Comparison of ENCODE assay signal across 16 cellular contexts in the genomic region with DNA sequence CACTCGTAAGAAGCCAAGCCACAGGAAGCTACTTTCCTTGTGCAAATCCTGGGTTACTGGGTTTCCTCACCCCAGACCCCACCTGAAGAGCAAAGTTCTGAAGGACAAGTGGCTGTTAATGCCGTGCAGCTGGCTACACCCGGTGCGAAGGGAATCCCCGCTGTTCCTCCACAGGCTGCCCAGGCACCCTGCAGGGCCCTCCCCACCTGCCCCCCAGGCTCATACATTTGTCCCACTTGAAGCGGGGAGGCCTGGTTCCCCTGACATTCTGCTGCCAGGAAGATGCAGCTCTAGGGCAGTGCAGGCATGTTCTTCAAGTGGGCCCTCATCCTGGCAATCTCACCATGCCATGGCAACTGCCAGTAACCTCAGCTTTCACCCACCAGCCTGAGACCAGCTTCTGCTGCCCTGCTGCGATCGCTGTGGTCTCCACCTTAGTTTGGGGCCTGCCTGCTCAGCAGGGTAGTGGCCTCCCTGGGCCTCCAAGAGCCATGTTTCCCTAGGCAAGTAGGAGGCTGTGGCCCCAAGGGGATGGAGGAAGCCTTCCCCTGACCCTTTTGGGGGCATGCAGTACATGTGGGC.
"Had no signal": no experiment of that assay in that cellular context is flagged by ENCODE, and none has a peak within 500 bp of the region (broad histone marks: within the 10 kb centered on the region; RNA-seq: fewer than 3 reads in every experiment).

No MANE protein-coding gene starts in this region.

- H3K36me3 ChIP-seq: cardiac muscle cell, prostate gland, right lobe of liver, suprapubic skin, upper lobe of right lung had no signal

- H3K27me3 Mint-ChIP-seq: activated naive CD8-positive, alpha-beta T cell treated with anti-CD3 and anti-CD28 coated beads, Interleukin-2, amount 50 U/mL, for 24 hours had no signal

- H3K27ac ChIP-seq: cardiac muscle cell, prostate gland, right lobe of liver, suprapubic skin, upper lobe of right lung had no signal

- H3K36me3 Mint-ChIP-seq: natural killer cell had no signal

- H3K4me1 ChIP-seq: prostate gland, right lobe of liver, suprapubic skin, upper lobe of right lung had no signal

- DNase-seq: activated CD4-positive, alpha-beta T cell treated with anti-CD3 and anti-CD28 coated beads, Interleukin-2, amount 50 U/mL, for 4 hours; activated naive CD4-positive, alpha-beta T cell; activated naive CD8-positive, alpha-beta T cell treated with anti-CD3 and anti-CD28 coated beads, Interleukin-2, amount 50 U/mL, for 24 hours; foreskin melanocyte; mammary epithelial cell; natural killer cell; occipital lobe; right lobe of liver; stimulated activated CD4-positive, alpha-beta T cell treated with anti-CD3 and anti-CD28 coated beads, Interleukin-1b, Interleukin-23, amount 100 ng/mL, for 48 hours; stimulated activated naive CD4-positive, alpha-beta T cell treated with Interleukin-2 at 50 U/mL for 16 hours; T-helper 2 cell had no signal

- H3K27ac Mint-ChIP-seq: activated naive CD8-positive, alpha-beta T cell treated with anti-CD3 and anti-CD28 coated beads, Interleukin-2, amount 50 U/mL, for 24 hours; activated T-helper 1 cell treated with anti-CD3 and anti-CD28 coated beads, Interleukin-12 subunit alpha, Interleukin-12 subunit beta, Interleukin-2, Interleukin-4 antibody, amounts not matched to agents 30 ng/mL and 10 ng/mL and 1 ng/mL, durations not matched to agents 14 hours and 24 hours and 36 hours; natural killer cell had no signal

- H3K9me3 Mint-ChIP-seq: natural killer cell had no signal

- H3K27me3 ChIP-seq: cardiac muscle cell, right lobe of liver, suprapubic skin, upper lobe of right lung had no signal

- H3K4me3 Mint-ChIP-seq: activated naive CD8-positive, alpha-beta T cell treated with anti-CD3 and anti-CD28 coated beads, Interleukin-2, amount 50 U/mL, for 24 hours; activated T-helper 1 cell treated with anti-CD3 and anti-CD28 coated beads, Interleukin-12 subunit alpha, Interleukin-12 subunit beta, Interleukin-2, Interleukin-4 antibody, amounts not matched to agents 30 ng/mL and 10 ng/mL and 1 ng/mL, durations not matched to agents 14 hours and 24 hours and 36 hours; natural killer cell had no signal

- ATAC-seq: activated naive CD8-positive, alpha-beta T cell treated with anti-CD3 and anti-CD28 coated beads, Interleukin-2, amount 50 U/mL, for 24 hours; right lobe of liver had no signal

- H3K4me3 ChIP-seq: cardiac muscle cell, prostate gland, right lobe of liver, suprapubic skin, upper lobe of right lung had no signal

- H3K9me3 ChIP-seq: prostate gland, right lobe of liver, suprapubic skin, upper lobe of right lung had no signal
